In the genomic region with DNA sequence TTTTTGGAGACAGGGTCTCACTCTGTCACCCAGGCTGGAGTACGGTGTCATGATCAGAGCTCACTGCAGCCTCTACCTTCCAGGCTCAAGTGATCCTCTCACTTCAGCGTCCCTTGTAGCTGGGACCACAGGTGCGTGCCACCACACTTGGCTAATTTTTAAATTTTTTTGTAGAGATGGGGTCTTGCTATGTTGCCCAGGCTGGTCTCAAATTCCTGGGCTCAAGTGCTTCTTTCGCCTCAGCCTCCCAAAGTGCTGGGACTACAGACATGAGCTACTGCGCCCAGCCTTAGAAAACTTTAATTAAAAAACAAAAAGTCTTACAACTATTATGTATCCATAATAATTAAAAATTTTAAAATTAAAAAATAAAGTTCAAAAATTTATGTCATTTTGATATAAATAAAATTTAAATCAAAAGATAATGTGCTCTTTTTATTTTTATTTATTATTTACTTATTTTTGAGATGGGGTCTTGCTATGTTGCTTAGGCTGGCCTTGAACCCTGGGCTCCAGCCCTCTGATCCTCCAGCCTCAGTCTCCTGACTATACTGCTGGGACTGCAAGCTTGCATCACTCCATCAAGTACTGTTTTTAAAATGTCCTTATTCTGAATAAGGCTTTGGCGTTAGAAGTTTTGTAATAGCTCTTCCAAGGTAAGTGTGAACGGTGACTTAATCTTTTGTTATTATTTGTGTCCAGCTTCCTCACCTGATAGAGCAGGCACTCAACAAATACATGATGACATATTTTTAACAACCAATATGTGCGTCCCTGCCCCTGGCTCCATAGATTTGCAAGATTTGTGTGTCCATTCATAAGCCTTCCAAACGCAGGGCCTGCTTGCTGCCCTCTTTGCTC, we compare ENCODE assay signal across 8 cellular contexts. TPM values are rescaled to one million over a fixed set of nuclear protein-coding genes. Genes with fewer than 3 reads are reported as not detected.
DNase-seq lines count a peak whose midpoint lies in the region; ATAC-seq and TF ChIP-seq lines count a peak whose summit lies in the region.

No MANE protein-coding gene starts in this region.

- H3K27me3 Mint-ChIP-seq in activated CD4-positive, alpha-beta memory T cell treated with anti-CD3 and anti-CD28 coated beads for 36 hours: no peaks in the 10 kb centered on the region

- TF ChIP-seq CTCF in heart left ventricle (IDR thresholded peaks at IDR 0.05): no peak

- POLR2A ChIA-PET in activated CD4-positive, alpha-beta memory T cell treated with anti-CD3 and anti-CD28 coated beads for 36 hours (lab: Charles Lee): interaction anchor here (0.9 to 3.3 kb wide), 10 partner anchors 11 to 169 kb away, joined by 3 to 59 read pairs (median 3); partner anchors contain the start of genes C12orf57, LPCAT3 and RNU7-1

- H3K36me3 Mint-ChIP-seq in activated CD4-positive, alpha-beta memory T cell treated with anti-CD3 and anti-CD28 coated beads for 36 hours: peaks cover 24% of the 10 kb centered on the region

- H3K27me3 ChIP-seq in heart left ventricle: no peaks in the 10 kb centered on the region

- peaks cover 13% of the 10 kb centered on the region for H3K9me3 Mint-ChIP-seq in activated CD4-positive, alpha-beta memory T cell treated with anti-CD3 and anti-CD28 coated beads for 36 hours

- H3K27ac Mint-ChIP-seq in activated CD4-positive, alpha-beta memory T cell treated with anti-CD3 and anti-CD28 coated beads for 36 hours: peak overlapping the region; percentile 99

- peaks cover 45% of the 10 kb centered on the region for H3K4me1 Mint-ChIP-seq in activated CD4-positive, alpha-beta memory T cell treated with anti-CD3 and anti-CD28 coated beads for 36 hours (ENCODE audit: low read depth)

- WGBS in heart left ventricle, 4 donors: 83 to 90% (median 87%) methylated on average over 9 of the region's 9 CpGs

- intact Hi-C loops in activated CD4-positive, alpha-beta memory T cell treated with anti-CD3 and anti-CD28 coated beads for 36 hours (cut with micrococcal nuclease): loop anchor here (1.0 to 5.0 kb wide), 7 partner anchors 15 to 235 kb away; partner anchors contain the start of genes C12orf57, C1R, CLSTN3 and LPCAT3
- intact Hi-C loops in heart left ventricle (cut with DNase I): loop anchor here in 8 of 10 donors (2.0 to 10.0 kb wide), 6 partner anchors 15 to 165 kb away; partner anchors contain the start of genes C1S (in 6 of the 8), C12orf57 (in 2 of the 8), RNU7-1 (in 2 of the 8) and C1R (in 1 of the 8)

- ATAC-seq in heart left ventricle (no peak), HG03135 (IDR thresholded peaks at IDR 0.05; ENCODE audit: unreplicated experiment) (no peak)

- DNase-seq in NOMO-1 treated with DMSO at 0.1 percent for 48 hours (lab: John Stamatoyannopoulos, UW; ENCODE audit: unreplicated experiment): peak; percentile 56
- DNase-seq in NOMO-1 treated with dmso at 0.1 percent for 144 hours (lab: John Stamatoyannopoulos, UW; ENCODE audit: unreplicated experiment): no peak
- DNase-seq in activated CD4-positive, alpha-beta memory T cell treated with anti-CD3 and anti-CD28 coated beads for 36 hours: no peak
- no peak for DNase-seq in heart left ventricle
- DNase-seq in skeletal muscle cell (ENCODE audit: low read depth): no peak
- DNase-seq in stimulated activated CD4-positive, alpha-beta T cell treated with anti-CD3 and anti-CD28 coated beads, Interleukin-15, amount 100 ng/mL, for 24 hours: no peak
- no peak for DNase-seq in stimulated activated naive CD4-positive, alpha-beta T cell (lab: John Stamatoyannopoulos, UW)

- H3K27ac ChIP-seq in heart left ventricle: peak overlapping the region; percentile 75 to 94 (median 91)

- H3K4me1 ChIP-seq in heart left ventricle: peaks cover 0 to 27% (median 8%) of the 10 kb centered on the region in 12 donors

- H3K36me3 ChIP-seq in heart left ventricle: peaks cover 0 to 20% (median 0%) of the 10 kb centered on the region in 9 donors

- CTCF ChIA-PET in activated CD4-positive, alpha-beta memory T cell treated with anti-CD3 and anti-CD28 coated beads for 36 hours (lab: Charles Lee): interaction anchor here (0.6 to 3.5 kb wide), 18 partner anchors 11 to 415 kb away, joined by 3 to 37 read pairs (median 4); partner anchors contain the start of genes C12orf57, C1R, LPCAT3 and PTPN6

- H3K4me3 Mint-ChIP-seq in activated CD4-positive, alpha-beta memory T cell treated with anti-CD3 and anti-CD28 coated beads for 36 hours: peak overlapping the region; percentile 95

- H3K9me3 ChIP-seq in heart left ventricle: peaks cover 0 to 12% (median 5%) of the 10 kb centered on the region in 12 donors

- H3K4me3 ChIP-seq in heart left ventricle (peak overlapping the region in 11 of 12 donors; percentile 36 to 76 (median 61)), skeletal muscle cell (ENCODE audit: low read depth, low read length) (peak overlapping the region; percentile 66)

- TF ChIP-seq POLR2A in heart left ventricle (IDR thresholded peaks at IDR 0.05): no peak

RNA-seq across cellular contexts. Expression of gene C1RL, which starts 1.6 kb away (rescaled TPM):
- total RNA-seq in activated CD4-positive, alpha-beta memory T cell treated with anti-CD3 and anti-CD28 coated beads for 36 hours: 10 to 100 TPM; 17.1 to 22.6 TPM
- total RNA-seq in heart left ventricle: 10 to 100 TPM in 3 of 9 donors, 1 to 10 TPM in 6; 5.4 to 27.1 (median 7.9) TPM
- 1 to 10 TPM; 7.9 to 9.8 TPM for polyA plus RNA-seq in heart left ventricle

RNA-seq across cellular contexts. Expression of gene C1R, which starts 15.2 kb away (rescaled TPM):
- total RNA-seq in activated CD4-positive, alpha-beta memory T cell treated with anti-CD3 and anti-CD28 coated beads for 36 hours: 1 to 10 TPM; 1.4 to 2.2 TPM
- total RNA-seq in heart left ventricle: 100 to 1,000 TPM in 5 of 9 donors, 10 to 100 TPM in 4; 42.6 to 343 (median 107) TPM
- polyA plus RNA-seq in heart left ventricle: 10 to 100 TPM; 49.1 to 98.5 TPM

RNA-seq across cellular contexts. Expression of gene RBP5, which starts 21.3 kb away (rescaled TPM):
- total RNA-seq in activated CD4-positive, alpha-beta memory T cell treated with anti-CD3 and anti-CD28 coated beads for 36 hours: under 1 TPM in 1 of 2 experiments, not detected in 1; 0.21 TPM
- total RNA-seq in heart left ventricle: 1 to 10 TPM in 1 of 9 donors, under 1 TPM in 1, not detected in 7; 0.86 to 2.1 TPM
- polyA plus RNA-seq in heart left ventricle: under 1 TPM; 0.34 to 0.94 TPM

RNA-seq across cellular contexts. Expression of gene CLSTN3, which starts 22.8 kb away (rescaled TPM):
- total RNA-seq in activated CD4-positive, alpha-beta memory T cell treated with anti-CD3 and anti-CD28 coated beads for 36 hours: 10 to 100 TPM; 40.1 to 44.7 TPM
- total RNA-seq in heart left ventricle: 10 to 100 TPM in 2 of 9 donors, 1 to 10 TPM in 7; 3.3 to 18.7 (median 4.1) TPM
- 1 to 10 TPM; 3.1 to 4.2 TPM for polyA plus RNA-seq in heart left ventricle

RNA-seq across cellular contexts. Expression of gene C1S, which starts 46.9 kb away (rescaled TPM):
- total RNA-seq in activated CD4-positive, alpha-beta memory T cell treated with anti-CD3 and anti-CD28 coated beads for 36 hours: 1 to 10 TPM; 1.7 to 2.0 TPM
- 100 to 1,000 TPM in 2 of 9 donors, 10 to 100 TPM in 7; 31.9 to 247 (median 74.2) TPM for total RNA-seq in heart left ventricle
- 10 to 100 TPM; 30.1 to 36.4 TPM for polyA plus RNA-seq in heart left ventricle

Comparison
In these comparisons a context has a peak if more than half of its experiments do, and no peak if none do; other contexts are left out.
1. RNA of gene C1R, which starts 15.2 kb away (total RNA-seq): 42.6 to 343 TPM in heart left ventricle; 1.4 to 2.2 TPM in activated CD4-positive, alpha-beta memory T cell treated with anti-CD3 and anti-CD28 coated beads for 36 hours; every median in the first group is over 10 times any median in the second.